1 cellular context compared by ENCODE assay signal in the genomic region with DNA sequence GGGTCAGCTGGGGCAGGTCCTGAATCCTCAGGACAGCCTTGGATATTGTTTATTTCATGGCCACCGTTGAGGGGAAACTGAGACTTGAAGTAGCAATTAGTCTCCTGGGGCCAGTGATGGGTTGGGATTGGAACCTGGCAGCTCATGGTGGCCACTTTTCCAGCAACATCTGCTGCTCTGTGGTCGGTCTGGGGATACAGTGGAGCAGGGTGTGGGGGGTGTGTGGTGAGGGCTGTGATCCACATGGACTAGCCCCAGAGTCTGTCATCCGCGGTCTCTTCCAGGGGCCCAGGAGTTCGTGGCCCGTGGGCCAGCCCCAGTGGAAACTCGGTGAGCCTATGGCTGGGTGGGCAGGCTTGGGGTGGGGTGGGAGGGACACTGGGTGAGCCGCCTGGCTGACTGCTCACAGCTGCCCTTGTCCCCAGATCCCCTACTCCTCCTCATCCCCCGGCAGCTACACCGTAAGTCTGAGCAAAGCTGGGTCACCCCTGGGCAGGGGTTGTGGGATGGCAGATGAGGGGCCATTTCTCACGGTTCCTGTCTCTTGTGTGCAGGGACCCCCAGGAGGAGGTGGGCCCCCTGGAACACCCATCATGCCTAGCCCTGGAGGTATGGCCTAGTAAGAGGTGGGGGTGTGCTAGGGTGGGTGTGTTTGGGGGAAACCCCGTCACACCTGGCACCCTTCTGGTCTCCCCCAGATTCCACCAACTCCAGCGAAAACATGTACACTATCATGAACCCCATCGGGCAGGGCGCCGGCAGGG.
TF ChIP-seq lines count a peak whose summit lies in the region.

No MANE protein-coding gene starts in this region.

TF ChIP-seq in K562, 482 proteins besides CTCF, POLR2A, EP300 and RAD21 (continued from another document):
- TF ChIP-seq, protein P1, sequence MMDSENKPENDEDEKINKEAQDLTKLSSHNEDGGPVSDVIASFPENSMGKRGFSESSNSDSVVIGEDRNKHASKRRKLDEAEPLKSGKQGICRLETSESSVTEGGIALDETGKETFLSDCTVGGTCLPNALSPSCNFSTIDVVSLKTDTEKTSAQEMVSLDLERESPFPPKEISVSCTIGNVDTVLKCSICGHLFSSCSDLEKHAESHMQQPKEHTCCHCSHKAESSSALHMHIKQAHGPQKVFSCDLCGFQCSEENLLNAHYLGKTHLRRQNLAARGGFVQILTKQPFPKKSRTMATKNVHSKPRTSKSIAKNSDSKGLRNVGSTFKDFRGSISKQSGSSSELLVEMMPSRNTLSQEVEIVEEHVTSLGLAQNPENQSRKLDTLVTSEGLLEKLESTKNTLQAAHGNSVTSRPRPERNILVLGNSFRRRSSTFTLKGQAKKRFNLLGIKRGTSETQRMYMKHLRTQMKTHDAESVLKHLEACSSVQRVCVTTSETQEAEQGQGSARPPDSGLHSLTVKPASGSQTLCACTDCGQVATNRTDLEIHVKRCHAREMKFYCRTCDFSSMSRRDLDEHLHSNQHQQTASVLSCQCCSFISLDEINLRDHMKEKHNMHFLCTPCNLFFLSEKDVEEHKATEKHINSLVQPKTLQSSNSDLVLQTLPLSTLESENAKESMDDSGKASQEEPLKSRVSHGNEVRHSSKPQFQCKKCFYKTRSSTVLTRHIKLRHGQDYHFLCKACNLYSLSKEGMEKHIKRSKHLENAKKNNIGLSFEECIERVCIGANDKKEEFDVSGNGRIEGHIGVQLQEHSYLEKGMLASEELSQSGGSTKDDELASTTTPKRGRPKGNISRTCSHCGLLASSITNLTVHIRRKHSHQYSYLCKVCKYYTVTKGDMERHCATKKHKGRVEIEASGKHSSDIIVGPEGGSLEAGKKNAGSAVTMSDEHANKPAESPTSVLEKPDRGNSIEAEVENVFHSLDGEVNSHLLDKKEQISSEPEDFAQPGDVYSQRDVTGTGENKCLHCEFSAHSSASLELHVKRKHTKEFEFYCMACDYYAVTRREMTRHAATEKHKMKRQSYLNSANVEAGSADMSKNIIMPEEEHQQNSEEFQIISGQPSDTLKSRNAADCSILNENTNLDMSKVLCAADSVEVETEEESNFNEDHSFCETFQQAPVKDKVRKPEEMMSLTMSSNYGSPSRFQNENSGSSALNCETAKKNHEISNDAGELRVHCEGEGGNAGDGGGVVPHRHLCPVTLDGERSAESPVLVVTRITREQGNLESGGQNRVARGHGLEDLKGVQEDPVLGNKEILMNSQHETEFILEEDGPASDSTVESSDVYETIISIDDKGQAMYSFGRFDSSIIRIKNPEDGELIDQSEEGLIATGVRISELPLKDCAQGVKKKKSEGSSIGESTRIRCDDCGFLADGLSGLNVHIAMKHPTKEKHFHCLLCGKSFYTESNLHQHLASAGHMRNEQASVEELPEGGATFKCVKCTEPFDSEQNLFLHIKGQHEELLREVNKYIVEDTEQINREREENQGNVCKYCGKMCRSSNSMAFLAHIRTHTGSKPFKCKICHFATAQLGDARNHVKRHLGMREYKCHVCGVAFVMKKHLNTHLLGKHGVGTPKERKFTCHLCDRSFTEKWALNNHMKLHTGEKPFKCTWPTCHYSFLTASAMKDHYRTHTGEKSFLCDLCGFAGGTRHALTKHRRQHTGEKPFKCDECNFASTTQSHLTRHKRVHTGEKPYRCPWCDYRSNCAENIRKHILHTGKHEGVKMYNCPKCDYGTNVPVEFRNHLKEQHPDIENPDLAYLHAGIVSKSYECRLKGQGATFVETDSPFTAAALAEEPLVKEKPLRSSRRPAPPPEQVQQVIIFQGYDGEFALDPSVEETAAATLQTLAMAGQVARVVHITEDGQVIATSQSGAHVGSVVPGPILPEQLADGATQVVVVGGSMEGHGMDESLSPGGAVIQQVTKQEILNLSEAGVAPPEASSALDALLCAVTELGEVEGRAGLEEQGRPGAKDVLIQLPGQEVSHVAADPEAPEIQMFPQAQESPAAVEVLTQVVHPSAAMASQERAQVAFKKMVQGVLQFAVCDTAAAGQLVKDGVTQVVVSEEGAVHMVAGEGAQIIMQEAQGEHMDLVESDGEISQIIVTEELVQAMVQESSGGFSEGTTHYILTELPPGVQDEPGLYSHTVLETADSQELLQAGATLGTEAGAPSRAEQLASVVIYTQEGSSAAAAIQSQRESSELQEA (IDR thresholded peaks at IDR 0.05; ENCODE audit: low read depth) = no peak
- TF ChIP-seq ZNF143 (CRISPR knock-in tag; IDR thresholded peaks at IDR 0.05) = no peak
- no peak for TF ChIP-seq ZNF316 (IDR thresholded peaks at IDR 0.05)
- TF ChIP-seq ETV1 (tag; conservative IDR thresholded peaks at IDR 0.05; ENCODE audit: low read depth) = no peak
- TF ChIP-seq NR0B1 (IDR thresholded peaks at IDR 0.05; ENCODE audit: partially characterized antibody) = no peak
- peak; percentile 22; the same call in 1 of the 2 replicates for TF ChIP-seq CREB5 (CRISPR knock-in tag; IDR thresholded peaks at IDR 0.05)
- no peak for TF ChIP-seq GABPB1 (CRISPR knock-in tag; IDR thresholded peaks at IDR 0.05)
- TF ChIP-seq ZNF780A (CRISPR knock-in tag; IDR thresholded peaks at IDR 0.05) = no peak
- no peak for TF ChIP-seq ZNF75A (CRISPR knock-in tag; IDR thresholded peaks at IDR 0.05)
- TF ChIP-seq FOXK1 (CRISPR knock-in tag; IDR thresholded peaks at IDR 0.05; ENCODE audit: borderline replicate concordance) = no peak
- TF ChIP-seq CBX8 (IDR thresholded peaks at IDR 0.05; ENCODE audit: borderline replicate concordance, extremely low read depth, low read depth, low read length, poor library complexity, severe bottlenecking) = no peak
TF ChIP-seq in K562: peak in this region for 6.
